16 cellular contexts compared by ENCODE assay signal in genomic region chr3:182117131-182117530, GRCh38.
DNase-seq lines count a peak whose midpoint lies in the region; ATAC-seq, FAIRE-seq and TF ChIP-seq lines count a peak whose summit lies in the region.
"Had no signal": no experiment of that assay in that cellular context is flagged by ENCODE, and none has a peak within 500 bp of the region (broad histone marks: within the 10 kb centered on the region; RNA-seq: fewer than 3 reads in every experiment).

No MANE protein-coding gene starts in this region.

- H3K4me1 ChIP-seq in HEK293 (ENCODE audit: control insufficient read depth, insufficient read depth, low read length) (no peaks in the 10 kb centered on the region), mesenchymal stem cell (ENCODE audit: control insufficient read depth, insufficient read depth, low read depth, low read length) (peaks cover 3% of the 10 kb centered on the region)
- H3K4me1 ChIP-seq: A549, BE2C had no signal

- H4K8ac ChIP-seq in mesenchymal stem cell (ENCODE audit: low read length), result no peak overlapping the region

- H3K9ac ChIP-seq in SK-N-MC (ENCODE audit: insufficient read length) (no peak overlapping the region), mesenchymal stem cell (ENCODE audit: low read length) (no peak overlapping the region)

- no peak overlapping the region for H4K91ac ChIP-seq in mesenchymal stem cell (ENCODE audit: low read length)

- H2AK5ac ChIP-seq in mesenchymal stem cell (ENCODE audit: low read length, severe bottlenecking), result peak overlapping the region; percentile 53

- H3K4me3 ChIP-seq in HEK293 (ENCODE audit: low read depth, low read length) (no peak overlapping the region), SK-N-MC (peak overlapping the region; percentile 44), mesenchymal stem cell (ENCODE audit: insufficient read depth in 1 of 2, low read depth in 1 of 2, low read length in 2 of 2) (no peak overlapping the region)
- H3K4me3 ChIP-seq: A549 had no signal

- ATAC-seq in GM21619 (IDR thresholded peaks at IDR 0.05; ENCODE audit: unreplicated experiment), result no peak
- no peak for ATAC-seq in naive thymus-derived CD8-positive, alpha-beta T cell
- ATAC-seq: A549, HCT116 had no signal

- no peaks in the 10 kb centered on the region for H3K36me3 Mint-ChIP-seq in naive thymus-derived CD8-positive, alpha-beta T cell
- H3K36me3 Mint-ChIP-seq: CD4-positive, alpha-beta memory T cell had no signal

- TF ChIP-seq CTCF in HEK293 (tag by site-specific recombination; IDR thresholded peaks at IDR 0.05), result no peak

- FAIRE-seq in colon (lab: Jason Lieb, UNC), result peak; percentile 36
- FAIRE-seq: A549, G401.6, GM19239 had no signal

- H3K9me3 ChIP-seq in HEK293 (ENCODE audit: control insufficient read depth, insufficient read depth, low read depth, low read length) (no peaks in the 10 kb centered on the region), SK-N-MC (ENCODE audit: low read depth, low read length) (no peaks in the 10 kb centered on the region; the same call in 1 of the 2 replicates), mesenchymal stem cell (ENCODE audit: control insufficient read depth, low read length) (no peaks in the 10 kb centered on the region)
- H3K9me3 ChIP-seq: A549, BE2C had no signal

- no peak overlapping the region for H3K4ac ChIP-seq in mesenchymal stem cell (ENCODE audit: low read depth in 1 of 2, low read length in 2 of 2)

- H3K27me3 ChIP-seq in mesenchymal stem cell (ENCODE audit: control insufficient read depth in 1 of 2, insufficient read depth in 1 of 2, low read length in 2 of 2), result no peaks in the 10 kb centered on the region
- H3K27me3 ChIP-seq: BE2C had no signal

- H3K27ac ChIP-seq in HEK293 (ENCODE audit: extremely low read depth, low read depth, low read length) (no peak overlapping the region), SK-N-MC (no peak overlapping the region), mesenchymal stem cell (ENCODE audit: low read length, poor library complexity, severe bottlenecking) (peak overlapping the region; percentile 80)
- H3K27ac ChIP-seq: A549, C4-2B had no signal

- H3K36me3 ChIP-seq in HEK293 (ENCODE audit: control insufficient read depth in 2 of 2, insufficient read depth in 1 of 2, low read length in 2 of 2) (no peaks in the 10 kb centered on the region), SK-N-MC (ENCODE audit: insufficient read depth, low read length) (no peaks in the 10 kb centered on the region), mesenchymal stem cell (ENCODE audit: control insufficient read depth in 1 of 2, insufficient read depth in 2 of 2, low read depth in 1 of 2, low read length in 2 of 2) (no peaks in the 10 kb centered on the region)
- H3K36me3 ChIP-seq: BE2C had no signal

- WGBS in mesenchymal stem cell, result 76% methylated on average over 8 of the region's 8 CpGs

- CTCF ChIA-PET in HEK293 (lab: Yijun Ruan, JAX), result no interaction called here

- H2AFZ ChIP-seq in mesenchymal stem cell (ENCODE audit: low read depth, low read length), result no peak overlapping the region

- no peak overlapping the region for H2BK15ac ChIP-seq in mesenchymal stem cell (ENCODE audit: low read depth, poor library complexity, severe bottlenecking)

- H3K4me1 Mint-ChIP-seq in naive thymus-derived CD8-positive, alpha-beta T cell, result no peaks in the 10 kb centered on the region
- H3K4me1 Mint-ChIP-seq: CD4-positive, alpha-beta memory T cell had no signal

- POLR2A ChIA-PET in HEK293 (lab: Yijun Ruan, JAX), result no interaction called here
- POLR2A ChIA-PET in naive thymus-derived CD8-positive, alpha-beta T cell (lab: Charles Lee), result no interaction called here

- no peak overlapping the region for H3K27ac Mint-ChIP-seq in naive thymus-derived CD8-positive, alpha-beta T cell
- H3K27ac Mint-ChIP-seq: CD4-positive, alpha-beta memory T cell had no signal

- no peak overlapping the region for H3K14ac ChIP-seq in mesenchymal stem cell (ENCODE audit: low read length in 2 of 2)

- no peak overlapping the region for H3K23ac ChIP-seq in mesenchymal stem cell (ENCODE audit: low read length in 2 of 2)

- no peaks in the 10 kb centered on the region for H3K79me1 ChIP-seq in mesenchymal stem cell (replicated peaks; ENCODE audit: low read length, poor library complexity, severe bottlenecking)

- H3K4me3 Mint-ChIP-seq in naive thymus-derived CD8-positive, alpha-beta T cell, result no peak overlapping the region
- H3K4me3 Mint-ChIP-seq: CD4-positive, alpha-beta memory T cell had no signal

- no peak overlapping the region for H3K4me2 ChIP-seq in mesenchymal stem cell (ENCODE audit: low read length, poor library complexity, severe bottlenecking)
- H3K4me2 ChIP-seq: A549 had no signal

- H3K27me3 Mint-ChIP-seq in naive thymus-derived CD8-positive, alpha-beta T cell, result peaks cover 0 to 5% (median 0%) of the 10 kb centered on the region in 5 donors
- H3K27me3 Mint-ChIP-seq: CD4-positive, alpha-beta memory T cell had no signal

- peaks cover 0 to 15% (median under 1%) of the 10 kb centered on the region in 9 donors for H3K9me3 Mint-ChIP-seq in naive thymus-derived CD8-positive, alpha-beta T cell
- H3K9me3 Mint-ChIP-seq: CD4-positive, alpha-beta memory T cell had no signal

- no peak overlapping the region for H2BK5ac ChIP-seq in mesenchymal stem cell (ENCODE audit: low read depth, low read length, poor library complexity, severe bottlenecking)

- H2BK12ac ChIP-seq in mesenchymal stem cell (ENCODE audit: low read length in 2 of 2), result no peak overlapping the region

- H3K18ac ChIP-seq in mesenchymal stem cell (ENCODE audit: low read depth in 1 of 2, low read length in 2 of 2), result no peak overlapping the region

- DNase-seq in SK-N-MC (ENCODE audit: low read depth, low spot score) (no peak), mesenchymal stem cell (no peak), DMS153 (lab: John Stamatoyannopoulos, UW) (no peak)
- DNase-seq in naive thymus-derived CD8-positive, alpha-beta T cell, result no peak
- DNase-seq: BE2C; CD4-positive, alpha-beta memory T cell; DMS79 treated with DMSO at 0.1 percent for 48 hours; EL had no signal

- no peak overlapping the region for H2BK120ac ChIP-seq in mesenchymal stem cell (ENCODE audit: low read depth, low read length)

TF ChIP-seq in HEK293, 187 proteins besides CTCF, POLR2A, EP300 and RAD21:
- TF ChIP-seq ZNF837 (tag by site-specific recombination; IDR thresholded peaks at IDR 0.05) (no peak), ZSCAN4 (tag by site-specific recombination; IDR thresholded peaks at IDR 0.05) (peak; percentile 100)
